32 cellular contexts compared by ENCODE assay signal in genomic region chr6:34205466-34205865, GRCh38. TPM values are rescaled to one million over a fixed set of nuclear protein-coding genes. Genes with fewer than 3 reads are reported as not detected.
DNase-seq lines count a peak whose midpoint lies in the region; ATAC-seq, FAIRE-seq and TF ChIP-seq lines count a peak whose summit lies in the region.
"Had no signal": no experiment of that assay in that cellular context is flagged by ENCODE, and none has a peak within 500 bp of the region (broad histone marks: within the 10 kb centered on the region; RNA-seq: fewer than 3 reads in every experiment).

No MANE protein-coding gene starts in this region.

- no peak overlapping the region for H4K91ac ChIP-seq in trophoblast cell (ENCODE audit: low read depth, low read length)

- CTCF ChIA-PET in HEK293 (lab: Yijun Ruan, JAX), result interaction anchor here (0.6 to 2.8 kb wide), 4 partner anchors 9 to 946 kb away, joined by 3 to 14 read pairs (median 4); no protein-coding TSS in a partner anchor

- no peaks in the 10 kb centered on the region for H3K9me3 Mint-ChIP-seq in astrocyte (ENCODE audit: unreplicated experiment)

- no peak overlapping the region for H3K27ac Mint-ChIP-seq in astrocyte (ENCODE audit: unreplicated experiment)
- H3K27ac Mint-ChIP-seq: activated CD8-positive, alpha-beta memory T cell treated with anti-CD3 and anti-CD28 coated beads, Interleukin-2, amount 10 ng/mL, durations not matched to agents 7 days and 5 days had no signal

- no peak overlapping the region for H3K18ac ChIP-seq in trophoblast cell (ENCODE audit: low read length)

- no peaks in the 10 kb centered on the region for H3K79me2 ChIP-seq in astrocyte (ENCODE audit: insufficient read depth, low read length)
- no peaks in the 10 kb centered on the region for H3K79me2 ChIP-seq in trophoblast cell (ENCODE audit: control insufficient read depth, insufficient read depth, low read length, poor library complexity)

- H3K4me1 ChIP-seq in HEK293 (ENCODE audit: control insufficient read depth, insufficient read depth, low read length) (no peaks in the 10 kb centered on the region), astrocyte (ENCODE audit: insufficient read depth, low read length) (no peaks in the 10 kb centered on the region), foreskin keratinocyte (peaks cover 4% of the 10 kb centered on the region), trophoblast cell (ENCODE audit: control insufficient read depth in 1 of 2, insufficient read depth in 2 of 2, low read length in 2 of 2) (no peaks in the 10 kb centered on the region)
- H3K4me1 ChIP-seq: heart left ventricle, pancreas had no signal

- H3K27ac ChIP-seq in HEK293 (ENCODE audit: extremely low read depth, low read depth, low read length) (no peak overlapping the region), astrocyte (ENCODE audit: low read depth, low read length) (no peak overlapping the region), foreskin keratinocyte (no peak overlapping the region), trophoblast cell (ENCODE audit: low read depth, low read length) (no peak overlapping the region)
- H3K27ac ChIP-seq: heart left ventricle, pancreas, thoracic aorta had no signal

- POLR2A ChIA-PET in HEK293 (lab: Yijun Ruan, JAX), result interaction anchor here (0.8 kb wide), 1 partner anchor 210 kb away, joined by 3 read pairs; no protein-coding TSS in a partner anchor

- H3K9ac ChIP-seq in astrocyte (ENCODE audit: low read length), result no peak overlapping the region
- no peak overlapping the region for H3K9ac ChIP-seq in trophoblast cell (ENCODE audit: low read length)

- DNase-seq in AG08396 (ENCODE audit: low spot score), result peak; percentile 16
- DNase-seq in astrocyte (ENCODE audit: low read depth), result no peak
- peak in 1 of 2 donors; percentile 60 for DNase-seq in foreskin keratinocyte
- DNase-seq in posterior vena cava (ENCODE audit: low spot score), result no peak
- DNase-seq in trophoblast cell, result no peak
- DNase-seq in activated CD4-positive, alpha-beta T cell treated with anti-CD3 and anti-CD28 coated beads for 1 hour, result no peak
- DNase-seq: ACHN; activated CD4-positive, alpha-beta T cell treated with anti-CD3 and anti-CD28 coated beads for 48 hours; activated CD8-positive, alpha-beta memory T cell treated with anti-CD3 and anti-CD28 coated beads, Interleukin-2, amount 10 ng/mL, durations not matched to agents 7 days and 5 days; activated naive CD4-positive, alpha-beta T cell treated with anti-CD3 and anti-CD28 coated beads, Interleukin-2, amount 50 U/mL, for 16 hours; C1 segment of cervical spinal cord; cortex of kidney; heart left ventricle; Karpas-422; naive B cell; NCI-H1048; NCI-H187; NCI-H2171 treated with DMSO at 0.1 percent for 48 hours; NCI-H524 treated with DMSO at 0.1 percent for 48 hours; pancreas; RPMI8226; stimulated activated naive CD8-positive, alpha-beta T cell treated with anti-CD3 and anti-CD28 coated beads, Interleukin-15, Interleukin-2, amounts not matched to agents 100 U/mL and 50 U/mL, for 24 hours had no signal

- H3K36me3 Mint-ChIP-seq in astrocyte (ENCODE audit: low read depth, unreplicated experiment), result no peaks in the 10 kb centered on the region
- H3K36me3 Mint-ChIP-seq: activated CD8-positive, alpha-beta memory T cell treated with anti-CD3 and anti-CD28 coated beads, Interleukin-2, amount 10 ng/mL, durations not matched to agents 7 days and 5 days; naive B cell had no signal

- no peak overlapping the region for H2BK120ac ChIP-seq in trophoblast cell (ENCODE audit: insufficient read depth, low read length, poor library complexity)

- H3K36me3 ChIP-seq in HEK293 (ENCODE audit: control insufficient read depth in 2 of 2, insufficient read depth in 1 of 2, low read length in 2 of 2) (no peaks in the 10 kb centered on the region), astrocyte (ENCODE audit: insufficient read depth, low read length) (no peaks in the 10 kb centered on the region), trophoblast cell (ENCODE audit: control insufficient read depth in 1 of 2, insufficient read depth in 2 of 2, low read length in 2 of 2) (no peaks in the 10 kb centered on the region)
- H3K36me3 ChIP-seq: heart left ventricle, pancreas, thoracic aorta had no signal

- H3K23ac ChIP-seq in trophoblast cell (ENCODE audit: low read length), result no peak overlapping the region

- TF ChIP-seq CTCF in HEK293 (tag by site-specific recombination; IDR thresholded peaks at IDR 0.05), result no peak
- no peak for TF ChIP-seq CTCF in astrocyte (IDR thresholded peaks at IDR 0.05; ENCODE audit: insufficient read depth, low read depth, low read length)
- no peak for TF ChIP-seq CTCF in foreskin keratinocyte (conservative IDR thresholded peaks at IDR 0.05)

- H2AK5ac ChIP-seq in trophoblast cell (ENCODE audit: low read length), result no peak overlapping the region

- no peaks in the 10 kb centered on the region for H3K79me1 ChIP-seq in trophoblast cell (ENCODE audit: low read length)

- no peaks in the 10 kb centered on the region for H4K20me1 ChIP-seq in astrocyte (ENCODE audit: insufficient read depth, low read length)

- H3K4me2 ChIP-seq in astrocyte (ENCODE audit: low read length) (no peak overlapping the region), trophoblast cell (ENCODE audit: low read length) (no peak overlapping the region)

- no peak overlapping the region for H3K4ac ChIP-seq in trophoblast cell (ENCODE audit: low read depth, low read length)

- no peak overlapping the region for H3K14ac ChIP-seq in trophoblast cell (ENCODE audit: low read length)

- H3K27me3 ChIP-seq in astrocyte (ENCODE audit: insufficient read depth, low read length) (no peaks in the 10 kb centered on the region), foreskin keratinocyte (no peaks in the 10 kb centered on the region), trophoblast cell (ENCODE audit: insufficient read depth, low read length) (no peaks in the 10 kb centered on the region)
- H3K27me3 ChIP-seq: heart left ventricle, pancreas had no signal

- intact Hi-C loops in posterior vena cava (cut with DNase I), result no loop called here

- no peaks in the 10 kb centered on the region for H3K4me1 Mint-ChIP-seq in astrocyte (ENCODE audit: low read depth, unreplicated experiment)
- H3K4me1 Mint-ChIP-seq: naive B cell had no signal

- H3K4me3 Mint-ChIP-seq in astrocyte (ENCODE audit: unreplicated experiment), result no peak overlapping the region
- H3K4me3 Mint-ChIP-seq: activated CD8-positive, alpha-beta memory T cell treated with anti-CD3 and anti-CD28 coated beads, Interleukin-2, amount 10 ng/mL, durations not matched to agents 7 days and 5 days; naive B cell had no signal

- H3K27me3 Mint-ChIP-seq in astrocyte (ENCODE audit: low read depth, unreplicated experiment), result peaks cover 20% of the 10 kb centered on the region
- H3K27me3 Mint-ChIP-seq: activated CD8-positive, alpha-beta memory T cell treated with anti-CD3 and anti-CD28 coated beads, Interleukin-2, amount 10 ng/mL, durations not matched to agents 7 days and 5 days had no signal

- H2AFZ ChIP-seq in astrocyte (ENCODE audit: low read depth, low read length) (peak overlapping the region; percentile 3), trophoblast cell (ENCODE audit: insufficient read depth, low read length, poor library complexity) (no peak overlapping the region)

- H2BK5ac ChIP-seq in trophoblast cell (ENCODE audit: low read depth, low read length, poor library complexity), result no peak overlapping the region

- H4K12ac ChIP-seq in trophoblast cell (ENCODE audit: low read depth, low read length), result no peak overlapping the region

- no peak overlapping the region for H2BK12ac ChIP-seq in trophoblast cell (ENCODE audit: low read length)

- ATAC-seq in foreskin keratinocyte (peak; percentile 56), GM21529 (IDR thresholded peaks at IDR 0.05; ENCODE audit: unreplicated experiment) (no peak)
- ATAC-seq: activated CD8-positive, alpha-beta memory T cell treated with anti-CD3 and anti-CD28 coated beads, Interleukin-2, amount 10 ng/mL, durations not matched to agents 7 days and 5 days; pancreas; sciatic nerve; SK-N-SH treated with all-trans-retinoic acid at 6 μM for 48 hours; stimulated activated naive CD8-positive, alpha-beta T cell treated with anti-CD3 and anti-CD28 coated beads, Interleukin-15, Interleukin-2, amounts not matched to agents 100 U/mL and 50 U/mL, for 24 hours had no signal

- no CpG with 5 or more reads among the region's 3 CpGs for WGBS in trophoblast cell (ENCODE audit: extremely low coverage, insufficient coverage, insufficient read length)

- H3K4me3 ChIP-seq in HEK293 (ENCODE audit: low read depth, low read length) (no peak overlapping the region), astrocyte (ENCODE audit: insufficient read depth, low read depth, low read length) (no peak overlapping the region), trophoblast cell (ENCODE audit: low read depth, low read length) (no peak overlapping the region)
- H3K4me3 ChIP-seq: heart left ventricle, pancreas, thoracic aorta had no signal

- FAIRE-seq in astrocyte (lab: Jason Lieb, UNC), result no peak
- FAIRE-seq: D721Med, pancreas had no signal

- H3K9me3 ChIP-seq in HEK293 (ENCODE audit: control insufficient read depth, insufficient read depth, low read depth, low read length) (no peaks in the 10 kb centered on the region), astrocyte (ENCODE audit: insufficient read depth, low read depth, low read length) (peaks cover 5% of the 10 kb centered on the region), trophoblast cell (ENCODE audit: insufficient read depth, low read depth, low read length) (no peaks in the 10 kb centered on the region)
- H3K9me3 ChIP-seq: heart left ventricle, pancreas, thoracic aorta had no signal

- no peak overlapping the region for H4K8ac ChIP-seq in trophoblast cell (ENCODE audit: low read depth, low read length)

TF ChIP-seq in HEK293, 187 proteins besides CTCF, POLR2A, EP300 and RAD21:
- 0 out of 2 replicates have a peak, but pooled peaks have one; percentile 16 for TF ChIP-seq YY1 (tag by site-specific recombination; IDR thresholded peaks at IDR 0.05)
- no peak for TF ChIP-seq ZNF560 (tag by site-specific recombination; IDR thresholded peaks at IDR 0.05; ENCODE audit: borderline replicate concordance)

RNA-seq across cellular contexts. Expression of gene HMGA1, which starts 31.2 kb away (rescaled TPM):
- total RNA-seq in astrocyte (109 and 199 TPM in 2 replicates), foreskin keratinocyte (534 and 554 TPM in 2 replicates), posterior vena cava (10 to 100 TPM; 11.3 to 39.7 TPM)
- 907 and 927 TPM in 2 replicates for polyA plus RNA-seq in foreskin keratinocyte
- polyA plus RNA-seq in trophoblast cell (2013), result 615 and 629 TPM in 2 replicates

RNA-seq across cellular contexts. Expression of gene SMIM29, which starts 43.3 kb away (rescaled TPM):
- 11.1 and 13.9 TPM in 2 replicates for total RNA-seq in astrocyte
- 47.8 and 62.3 TPM in 2 replicates for total RNA-seq in foreskin keratinocyte
- 63.3 and 83.1 TPM in 2 replicates for polyA plus RNA-seq in foreskin keratinocyte
- 10 to 100 TPM; 19.0 to 24.5 TPM for total RNA-seq in posterior vena cava
- polyA plus RNA-seq in trophoblast cell (2013), result 10.3 and 11.5 TPM in 2 replicates

RNA-seq across cellular contexts. Expression of gene GRM4, which starts 59.6 kb away (rescaled TPM):
- 0.30 and 0.34 TPM in 2 replicates for total RNA-seq in astrocyte
- 0.04 and 0.07 TPM in 2 replicates for total RNA-seq in foreskin keratinocyte
- polyA plus RNA-seq in foreskin keratinocyte, result 0.03 TPM in 1 of 2 replicates, not detected in the other
- total RNA-seq in posterior vena cava, result not detected
- polyA plus RNA-seq in trophoblast cell (2013), result 0.04 and 0.07 TPM in 2 replicates
- total RNA-seq: activated CD8-positive, alpha-beta memory T cell treated with anti-CD3 and anti-CD28 coated beads, Interleukin-2, amount 10 ng/mL, durations not matched to agents 7 days and 5 days; cardiac septum; HT1080; mesenteric fat pad; sciatic nerve; T-helper 2 cell treated with Interferon-gamma antibody and Interleukin-4, amounts not matched to agents 100 ng/mL and 5 ng/mL, for 36 hours; thoracic aorta had no signal
- polyA plus RNA-seq: heart left ventricle had no signal
